ENCODE assay signal across 15 cellular contexts in genomic region chr14:99790978-99791376, GRCh38. TPM values are rescaled to one million over a fixed set of nuclear protein-coding genes. Genes with fewer than 3 reads are reported as not detected.
DNase-seq lines count a peak whose midpoint lies in the region; ATAC-seq and TF ChIP-seq lines count a peak whose summit lies in the region.
"Had no signal": no experiment of that assay in that cellular context is flagged by ENCODE, and none has a peak within 500 bp of the region (broad histone marks: within the 10 kb centered on the region; RNA-seq: fewer than 3 reads in every experiment).

No MANE protein-coding gene starts in this region.

- H3K18ac ChIP-seq in neuronal stem cell (ENCODE audit: low read length), result no peak overlapping the region

- DNase-seq in left cardiac atrium (peak; percentile 28), cardiac septum (ENCODE audit: low spot score) (no peak), RWPE2 (ENCODE audit: low spot score) (no peak), PC-9 (no peak), neuronal stem cell (ENCODE audit: low spot score) (no peak), Ammon's horn (ENCODE audit: low spot score) (no peak)
- DNase-seq: activated CD4-positive, CD25-positive, alpha-beta regulatory T cell; amygdala; MM.1S; NCI-H2081 treated with DMSO at 0.1 percent for 48 hours; stimulated activated CD4-positive, alpha-beta T cell treated with anti-CD3 and anti-CD28 coated beads, Interleukin-15, amount 100 ng/mL, for 24 hours; stimulated activated naive CD8-positive, alpha-beta T cell treated with anti-CD3 and anti-CD28 coated beads, Interleukin-15, amount 100 ng/mL, for 72 hours had no signal

- peak in 1 of 2 donors; percentile 5 for TF ChIP-seq RAD21 in liver (IDR thresholded peaks at IDR 0.05)

- H4K91ac ChIP-seq in neuronal stem cell (ENCODE audit: low read depth, low read length, poor library complexity), result no peak overlapping the region

- H3K27ac ChIP-seq in RWPE2 (ENCODE audit: poor library complexity, severe bottlenecking) (no peak overlapping the region), liver (ENCODE audit: low read depth in 1 of 2, low read length in 2 of 2) (no peak overlapping the region), PC-9 (no peak overlapping the region), neuronal stem cell (replicated peaks; ENCODE audit: low read length) (no peak overlapping the region)
- H3K27ac ChIP-seq: neural progenitor cell had no signal

- H3F3A ChIP-seq in PC-9 (ENCODE audit: insufficient read depth, low read depth), result peaks cover 4% of the 10 kb centered on the region; the same call in 1 of the 2 replicates

- no peaks in the 10 kb centered on the region for H3K27me3 ChIP-seq in RWPE2 (ENCODE audit: insufficient read depth, poor library complexity, severe bottlenecking)
- H3K27me3 ChIP-seq in liver (ENCODE audit: control insufficient read depth in 4 of 4, insufficient read depth in 4 of 4, low read length in 3 of 4), result no peaks in the 10 kb centered on the region
- no peaks in the 10 kb centered on the region for H3K27me3 ChIP-seq in PC-9 (ENCODE audit: insufficient read depth, low read depth)
- peaks cover 0 to 11% (median 0%) of the 10 kb centered on the region in 3 experiments for H3K27me3 ChIP-seq in neuronal stem cell (ENCODE audit: control insufficient read depth in 3 of 3, insufficient read depth in 3 of 3, low read depth in 1 of 3, low read length in 3 of 3)

- CTCF ChIA-PET in PC-9 (lab: Charles Lee), result no interaction called here

- no peak overlapping the region for H3K14ac ChIP-seq in neuronal stem cell (ENCODE audit: low read length)

- H3K9me3 ChIP-seq in RWPE2 (ENCODE audit: severe bottlenecking) (no peaks in the 10 kb centered on the region), liver (ENCODE audit: control insufficient read depth in 4 of 4, low read length in 3 of 4) (no peaks in the 10 kb centered on the region), PC-9 (ENCODE audit: insufficient read depth, low read depth) (no peaks in the 10 kb centered on the region), neuronal stem cell (replicated peaks in 1 of 2; ENCODE audit: control insufficient read depth in 2 of 2, insufficient read depth in 1 of 2, low read depth in 1 of 2, low read length in 2 of 2) (no peaks in the 10 kb centered on the region)

- H3K4me2 ChIP-seq in PC-9 (no peak overlapping the region), neuronal stem cell (ENCODE audit: insufficient read depth, low read length, poor library complexity, severe bottlenecking) (no peak overlapping the region)

- ATAC-seq in left cardiac atrium, result no peak
- peak; percentile 26; the same call in 2 of the 3 replicates for ATAC-seq in RWPE2 (ENCODE audit: low read depth)
- no peak for ATAC-seq in GM21529 (IDR thresholded peaks at IDR 0.05; ENCODE audit: unreplicated experiment)
- ATAC-seq: stimulated activated naive CD8-positive, alpha-beta T cell treated with anti-CD3 and anti-CD28 coated beads, Interleukin-15, amount 100 ng/mL, for 72 hours had no signal

- H3K4me1 ChIP-seq in RWPE2 (ENCODE audit: insufficient read depth, poor library complexity, severe bottlenecking) (peaks cover 6% of the 10 kb centered on the region), liver (ENCODE audit: control insufficient read depth in 4 of 4, insufficient read depth in 4 of 4, low read length in 3 of 4) (peaks cover 8 to 25% (median 15%) of the 10 kb centered on the region in 4 donors), PC-9 (replicated peaks; ENCODE audit: insufficient read depth) (peaks cover 8% of the 10 kb centered on the region; the same call in 1 of the 2 replicates), neuronal stem cell (ENCODE audit: control insufficient read depth in 2 of 2, insufficient read depth in 1 of 2, low read depth in 1 of 2, low read length in 2 of 2) (peaks cover 5 to 7% of the 10 kb centered on the region in 2 donors)

- H2AK5ac ChIP-seq in neuronal stem cell (ENCODE audit: low read depth, low read length), result no peak overlapping the region

- no peaks in the 10 kb centered on the region for H3K79me2 ChIP-seq in PC-9 (ENCODE audit: low read depth)

- no peak overlapping the region for H4K8ac ChIP-seq in neuronal stem cell (ENCODE audit: low read depth, low read length)

- TF ChIP-seq CTCF in RWPE2 (IDR thresholded peaks at IDR 0.05; ENCODE audit: poor library complexity, severe bottlenecking) (no peak), liver (IDR thresholded peaks at IDR 0.05; ENCODE audit: low read depth, low read length, missing input control) (no peak), PC-9 (conservative IDR thresholded peaks at IDR 0.05) (no peak)

- H3K36me3 ChIP-seq in RWPE2 (ENCODE audit: low read depth) (no peaks in the 10 kb centered on the region), liver (ENCODE audit: control insufficient read depth in 4 of 4, insufficient read depth in 3 of 4, low read depth in 1 of 4, low read length in 3 of 4) (no peaks in the 10 kb centered on the region), PC-9 (ENCODE audit: low read depth) (no peaks in the 10 kb centered on the region), neuronal stem cell (replicated peaks in 1 of 2; ENCODE audit: control insufficient read depth in 2 of 2, insufficient read depth in 2 of 2, low read length in 2 of 2) (no peaks in the 10 kb centered on the region)
- H3K36me3 ChIP-seq: neural progenitor cell had no signal

- no peak overlapping the region for H2AFZ ChIP-seq in PC-9
- no peak overlapping the region for H2AFZ ChIP-seq in neuronal stem cell (ENCODE audit: low read length)

- no peaks in the 10 kb centered on the region for H3K79me1 ChIP-seq in neuronal stem cell (ENCODE audit: low read depth, low read length)

- H3K23ac ChIP-seq in neuronal stem cell (ENCODE audit: low read depth, low read length, poor library complexity), result no peak overlapping the region

- POLR2A ChIA-PET in PC-9 (lab: Charles Lee; ENCODE audit: unreplicated experiment), result no interaction called here

- no peak overlapping the region for H2BK12ac ChIP-seq in neuronal stem cell (ENCODE audit: low read length)

- H3K4me3 ChIP-seq in RWPE2 (ENCODE audit: severe bottlenecking), result no peak overlapping the region
- H3K4me3 ChIP-seq in liver (ENCODE audit: low read depth in 1 of 3, low read length in 3 of 3), result no peak overlapping the region
- H3K4me3 ChIP-seq in PC-9, result no peak overlapping the region
- no peak overlapping the region for H3K4me3 ChIP-seq in neuronal stem cell (ENCODE audit: low read length in 2 of 2)
- H3K4me3 ChIP-seq: neural progenitor cell had no signal

- BruUV-seq in PC-9 (replicated peaks; lab: Mats Ljungman, UMichigan), result no TSS peak

- no peak overlapping the region for H2BK15ac ChIP-seq in neuronal stem cell (ENCODE audit: low read length)

- no peaks in the 10 kb centered on the region for H3K9me2 ChIP-seq in PC-9 (ENCODE audit: insufficient read depth)

- H2BK5ac ChIP-seq in neuronal stem cell (ENCODE audit: low read length), result no peak overlapping the region

- no peak overlapping the region for H2BK120ac ChIP-seq in neuronal stem cell (ENCODE audit: low read depth, low read length)

- intact Hi-C loops in left cardiac atrium (cut with DNase I) (loop anchor here (5.0 kb wide), 2 partner anchors 34 to 59 kb away; no protein-coding TSS in a partner anchor), cardiac septum (cut with DNase I) (loop anchor here (5.0 kb wide), 2 partner anchors 91 to 109 kb away; partner anchors contain the start of gene CYP46A1), PC-9 (cut with micrococcal nuclease; ENCODE audit: unreplicated experiment) (loop anchor here (10.0 kb wide), 1 partner anchor 56 kb away; no protein-coding TSS in a partner anchor)

- H4K20me1 ChIP-seq in PC-9 (ENCODE audit: insufficient read depth), result no peaks in the 10 kb centered on the region

- no peak overlapping the region for H3K4ac ChIP-seq in neuronal stem cell (ENCODE audit: low read length)

- H3K9ac ChIP-seq in liver (ENCODE audit: low read depth in 1 of 2, low read length in 2 of 2) (no peak overlapping the region), neuronal stem cell (ENCODE audit: low read depth, low read length, poor library complexity) (no peak overlapping the region)
- H3K9ac ChIP-seq: neural progenitor cell had no signal

- WGBS in liver, result 55% methylated on average over 6 of the region's 6 CpGs
- no CpG with 5 or more reads among the region's 6 CpGs for WGBS in neuronal stem cell (ENCODE audit: extremely low coverage in 2 of 2, insufficient read length in 2 of 2, insufficient replicate concordance in 1 of 2), 2 donors

TF ChIP-seq in liver, 16 proteins besides CTCF, POLR2A, EP300 and RAD21:
- TF ChIP-seq NR2F2 (IDR thresholded peaks at IDR 0.05) (peak; percentile 25), SP1 (IDR thresholded peaks at IDR 0.05) (peak; percentile 43), HNF4A (conservative IDR thresholded peaks at IDR 0.05) (peak; percentile 68 to 72), RXRA (IDR thresholded peaks at IDR 0.05) (peak; percentile 59 to 73), TAF1 (conservative IDR thresholded peaks at IDR 0.05) (no peak), EGR1 (IDR thresholded peaks at IDR 0.05; ENCODE audit: low read depth in 2 of 2) (no peak)
- TF ChIP-seq, protein P1, sequence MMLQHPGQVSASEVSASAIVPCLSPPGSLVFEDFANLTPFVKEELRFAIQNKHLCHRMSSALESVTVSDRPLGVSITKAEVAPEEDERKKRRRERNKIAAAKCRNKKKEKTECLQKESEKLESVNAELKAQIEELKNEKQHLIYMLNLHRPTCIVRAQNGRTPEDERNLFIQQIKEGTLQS (IDR thresholded peaks at IDR 0.05), result peak; percentile 92

RNA-seq across cellular contexts. Expression of gene EML1, which starts 2.2 kb away (rescaled TPM):
- total RNA-seq in left cardiac atrium (10 to 100 TPM; 23.7 to 24.6 TPM), cardiac septum (29.9 TPM), liver (10 to 100 TPM in 1 of 2 donors, 1 to 10 TPM in 1; 5.1 to 14.6 TPM), PC-9 (2021) (1.8 and 2.4 TPM in 2 replicates)
- 1 to 10 TPM; 2.7 to 4.1 TPM for polyA plus RNA-seq in liver
- polyA plus RNA-seq in neuronal stem cell (2013, experiment 1 of 2), result 17.5 TPM
- 17.5 TPM for polyA plus RNA-seq in neuronal stem cell (2013, experiment 2 of 2)
